Comparison of ENCODE assay signal across 9 cellular contexts in the genomic region with DNA sequence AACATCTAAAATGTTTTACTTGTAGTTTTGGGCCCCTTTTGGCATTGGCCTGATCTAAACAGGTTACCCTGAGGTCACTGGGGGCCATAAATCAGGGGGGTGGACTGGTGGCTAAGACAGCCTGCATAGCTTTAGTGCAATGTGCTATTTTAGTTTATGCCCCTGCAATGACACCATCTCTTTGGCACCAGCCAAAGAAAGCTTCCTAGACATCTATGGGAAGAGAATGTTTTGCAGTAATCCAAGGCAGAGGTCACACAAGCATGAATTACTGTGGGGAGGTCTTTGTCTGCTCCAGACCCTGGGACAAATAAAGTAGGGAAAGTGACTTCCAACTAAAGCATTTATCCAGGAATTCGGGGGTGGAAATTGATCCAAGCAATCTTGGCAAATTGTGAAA. TPM values are rescaled to one million over a fixed set of nuclear protein-coding genes. Genes with fewer than 3 reads are reported as not detected.
A peak's percentile ranks its signal among the peaks of the same experiment; 100 is the strongest.
DNase-seq lines count a peak whose midpoint lies in the region; ATAC-seq and TF ChIP-seq lines count a peak whose summit lies in the region.
"Had no signal": no experiment of that assay in that cellular context is flagged by ENCODE, and none has a peak within 500 bp of the region (broad histone marks: within the 10 kb centered on the region; RNA-seq: fewer than 3 reads in every experiment).

No MANE protein-coding gene starts in this region.

- H3K27ac Mint-ChIP-seq in T-helper 2 cell treated with Interferon-gamma antibody and Interleukin-4, amounts not matched to agents 5 μg/mL and 100 μg/mL, for 36 hours = peak overlapping the region; percentile 42
- H3K27ac Mint-ChIP-seq in activated CD4-positive, alpha-beta memory T cell treated with anti-CD3 and anti-CD28 coated beads, Interleukin-2, amount 10 ng/mL, durations not matched to agents 7 days and 5 days = peak overlapping the region; percentile 98

- no peak for TF ChIP-seq CTCF in cardiac muscle cell (IDR thresholded peaks at IDR 0.05; ENCODE audit: low read depth, low read length)

- H3K36me3 Mint-ChIP-seq in T-helper 2 cell treated with Interferon-gamma antibody and Interleukin-4, amounts not matched to agents 5 μg/mL and 100 μg/mL, for 36 hours (ENCODE audit: low read depth) = peaks cover 83% of the 10 kb centered on the region
- H3K36me3 Mint-ChIP-seq in activated CD4-positive, alpha-beta memory T cell treated with anti-CD3 and anti-CD28 coated beads, Interleukin-2, amount 10 ng/mL, durations not matched to agents 7 days and 5 days (ENCODE audit: low read depth) = peaks cover 95% of the 10 kb centered on the region

- peaks cover 14% of the 10 kb centered on the region for H3K9me3 Mint-ChIP-seq in T-helper 2 cell treated with Interferon-gamma antibody and Interleukin-4, amounts not matched to agents 5 μg/mL and 100 μg/mL, for 36 hours
- H3K9me3 Mint-ChIP-seq in activated CD4-positive, alpha-beta memory T cell treated with anti-CD3 and anti-CD28 coated beads, Interleukin-2, amount 10 ng/mL, durations not matched to agents 7 days and 5 days = peaks cover 7% of the 10 kb centered on the region

- CTCF ChIA-PET in activated CD4-positive, alpha-beta memory T cell treated with anti-CD3 and anti-CD28 coated beads, Interleukin-2, amount 10 ng/mL, durations not matched to agents 7 days and 5 days (lab: Charles Lee) = interaction anchor here (3.0 to 3.6 kb wide), 2 partner anchors 61 to 97 kb away, joined by 7 to 22 read pairs; no protein-coding TSS in a partner anchor

- DNase-seq in T-helper 2 cell treated with Interferon-gamma antibody and Interleukin-4, amounts not matched to agents 5 μg/mL and 100 μg/mL, for 36 hours (ENCODE audit: low spot score) = no peak
- DNase-seq in T-helper 2 cell (no peak), cardiac muscle cell (ENCODE audit: low read depth in 1 of 2, low spot score in 1 of 2) (peak; percentile 47 to 49), skeletal muscle cell (ENCODE audit: low read depth) (peak; percentile 70), COLO829 (ENCODE audit: low spot score) (no peak), caudate nucleus (lab: John Stamatoyannopoulos, UW) (no peak)
- DNase-seq in activated CD4-positive, alpha-beta memory T cell treated with anti-CD3 and anti-CD28 coated beads, Interleukin-2, amount 10 ng/mL, durations not matched to agents 7 days and 5 days = no peak

- H3K36me3 ChIP-seq in cardiac muscle cell = no peaks in the 10 kb centered on the region

- H3K27ac ChIP-seq in cardiac muscle cell = peak overlapping the region; percentile 74
- no peak overlapping the region for H3K27ac ChIP-seq in caudate nucleus (ENCODE audit: low read depth, low read length)

- H3K9me3 ChIP-seq in cardiac muscle cell (ENCODE audit: low read depth) = no peaks in the 10 kb centered on the region

- H3K4me3 ChIP-seq in cardiac muscle cell (no peak overlapping the region), skeletal muscle cell (ENCODE audit: low read depth, low read length) (no peak overlapping the region)
- H3K4me3 ChIP-seq: skin epidermis had no signal

- no peaks in the 10 kb centered on the region for H3K27me3 ChIP-seq in cardiac muscle cell

- ATAC-seq in GM18498 (IDR thresholded peaks at IDR 0.05; ENCODE audit: unreplicated experiment) = no peak

- H3K27me3 Mint-ChIP-seq in T-helper 2 cell treated with Interferon-gamma antibody and Interleukin-4, amounts not matched to agents 5 μg/mL and 100 μg/mL, for 36 hours (ENCODE audit: low read depth) = no peaks in the 10 kb centered on the region
- H3K27me3 Mint-ChIP-seq in activated CD4-positive, alpha-beta memory T cell treated with anti-CD3 and anti-CD28 coated beads, Interleukin-2, amount 10 ng/mL, durations not matched to agents 7 days and 5 days = peaks cover 3% of the 10 kb centered on the region

- peaks cover 47% of the 10 kb centered on the region for H3K4me1 ChIP-seq in cardiac muscle cell (ENCODE audit: low read depth)

- peak overlapping the region; percentile 98 for H3K4me3 Mint-ChIP-seq in T-helper 2 cell treated with Interferon-gamma antibody and Interleukin-4, amounts not matched to agents 5 μg/mL and 100 μg/mL, for 36 hours
- H3K4me3 Mint-ChIP-seq in activated CD4-positive, alpha-beta memory T cell treated with anti-CD3 and anti-CD28 coated beads, Interleukin-2, amount 10 ng/mL, durations not matched to agents 7 days and 5 days = peak overlapping the region; percentile 99

- peaks cover 63% of the 10 kb centered on the region for H3K4me1 Mint-ChIP-seq in T-helper 2 cell treated with Interferon-gamma antibody and Interleukin-4, amounts not matched to agents 5 μg/mL and 100 μg/mL, for 36 hours (ENCODE audit: low read depth)
- H3K4me1 Mint-ChIP-seq in activated CD4-positive, alpha-beta memory T cell treated with anti-CD3 and anti-CD28 coated beads, Interleukin-2, amount 10 ng/mL, durations not matched to agents 7 days and 5 days = peaks cover 67% of the 10 kb centered on the region

- POLR2A ChIA-PET in activated CD4-positive, alpha-beta memory T cell treated with anti-CD3 and anti-CD28 coated beads, Interleukin-2, amount 10 ng/mL, durations not matched to agents 7 days and 5 days (lab: Charles Lee) = interaction anchor here (1.2 to 19.0 kb wide), 6 partner anchors 6 to 86 kb away, joined by 3 to 839 read pairs (median 23); partner anchors contain the start of gene RIPOR2

RNA-seq across cellular contexts. Expression of gene RIPOR2, which starts 5.4 kb away (rescaled TPM):
- total RNA-seq in activated CD4-positive, alpha-beta memory T cell treated with anti-CD3 and anti-CD28 coated beads, Interleukin-2, amount 10 ng/mL, durations not matched to agents 7 days and 5 days = 100 to 1,000 TPM; 234 to 240 TPM
- 4.8 and 6.9 TPM in 2 replicates for total RNA-seq in cardiac muscle cell
- 2.2 and 4.4 TPM in 2 replicates for polyA plus RNA-seq in cardiac muscle cell

Comparison
In these comparisons a context has a peak if more than half of its experiments do, and no peak if none do; other contexts are left out.
1. DNase-seq: peak in cardiac muscle cell (2 of 2) and skeletal muscle cell (single experiment); none in T-helper 2 cell treated with Interferon-gamma antibody and Interleukin-4, amounts not matched to agents 5 μg/mL and 100 μg/mL, for 36 hours (single experiment), T-helper 2 cell (0 of 5), activated CD4-positive, alpha-beta memory T cell treated with anti-CD3 and anti-CD28 coated beads, Interleukin-2, amount 10 ng/mL, durations not matched to agents 7 days and 5 days (single experiment), COLO829 (single experiment) and caudate nucleus (0 of 61).
2. RNA of gene RIPOR2, which starts 5.4 kb away (total RNA-seq): 234 to 240 TPM in activated CD4-positive, alpha-beta memory T cell treated with anti-CD3 and anti-CD28 coated beads, Interleukin-2, amount 10 ng/mL, durations not matched to agents 7 days and 5 days; 4.8 to 6.9 TPM in cardiac muscle cell; every median in the first group is over 10 times any median in the second.